In the genomic region with DNA sequence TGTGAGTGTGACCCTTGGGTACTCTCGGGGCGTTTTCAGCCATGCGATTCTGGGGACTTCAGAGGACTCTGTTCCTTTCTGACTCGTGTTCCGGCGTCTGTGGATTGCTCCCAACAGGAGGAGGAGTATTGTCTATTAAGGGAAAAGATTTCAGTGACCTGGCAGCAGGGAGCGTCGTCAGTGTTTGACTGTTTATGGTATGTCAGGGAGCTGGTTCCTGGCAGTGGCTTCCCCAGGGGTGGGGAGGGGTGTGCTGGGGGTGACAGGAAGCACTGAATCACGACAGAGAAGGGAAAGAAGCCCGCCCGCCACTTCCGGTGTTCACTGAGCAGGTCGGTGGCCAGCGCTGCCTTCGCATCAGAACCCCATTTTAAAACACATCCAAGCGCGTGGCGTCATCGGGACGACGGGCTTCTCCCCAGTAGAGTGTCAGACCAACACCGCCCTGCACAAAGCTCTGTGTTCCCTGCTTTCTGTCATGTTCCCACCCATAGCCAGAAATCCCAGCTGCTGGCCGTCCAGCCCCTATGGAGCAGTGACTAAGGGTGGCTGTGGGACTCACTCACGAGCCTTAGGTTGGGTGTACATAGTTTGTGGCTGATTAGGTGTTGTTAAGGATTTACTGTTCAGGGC, we compare ENCODE assay signal across 8 cellular contexts. TPM values are rescaled to one million over a fixed set of nuclear protein-coding genes. Genes with fewer than 3 reads are reported as not detected.
DNase-seq lines count a peak whose midpoint lies in the region; ATAC-seq and TF ChIP-seq lines count a peak whose summit lies in the region.

No MANE protein-coding gene starts in this region.

- H3K27ac Mint-ChIP-seq in GM23338 (peak overlapping the region; percentile 17), endothelial cell (ENCODE audit: unreplicated experiment) (peak overlapping the region; percentile 97)

- TF ChIP-seq CTCF in GM23338 (conservative IDR thresholded peaks at IDR 0.05; ENCODE audit: low read depth in 2 of 2) (no peak), endothelial cell (IDR thresholded peaks at IDR 0.05; ENCODE audit: unreplicated experiment) (no peak), stomach (IDR thresholded peaks at IDR 0.05) (no peak)

- no peaks in the 10 kb centered on the region for H3K79me1 ChIP-seq in neuronal stem cell (ENCODE audit: low read depth, low read length)

- no peak overlapping the region for H2BK15ac ChIP-seq in neuronal stem cell (ENCODE audit: low read length)

- no peak overlapping the region for H2BK12ac ChIP-seq in neuronal stem cell (ENCODE audit: low read length)

- no peak overlapping the region for H3K4ac ChIP-seq in neuronal stem cell (ENCODE audit: low read length)

- 0 out of 2 replicates have a peak overlapping the region, but pooled peaks have one; percentile 29 for H3K4me2 ChIP-seq in GM23338
- no peak overlapping the region for H3K4me2 ChIP-seq in neuronal stem cell (ENCODE audit: insufficient read depth, low read length, poor library complexity, severe bottlenecking)

- H3K18ac ChIP-seq in neuronal stem cell (ENCODE audit: low read length) = peak overlapping the region; percentile 34

- H3K27me3 Mint-ChIP-seq in GM23338 (ENCODE audit: insufficient read depth, low read depth, poor library complexity) = peaks cover 2% of the 10 kb centered on the region
- H3K27me3 Mint-ChIP-seq in endothelial cell (ENCODE audit: unreplicated experiment) = peaks cover 17% of the 10 kb centered on the region

- no peaks in the 10 kb centered on the region for H3K9me3 Mint-ChIP-seq in GM23338
- no peaks in the 10 kb centered on the region for H3K9me3 Mint-ChIP-seq in endothelial cell (ENCODE audit: unreplicated experiment)

- in situ Hi-C loops in ACHN (cut with HindIII; ENCODE audit: low pct_ligation_motif_present, low pct_unique_long_range_greater_than_20kb, low sequenced_read_pairs) = no loop called here

- no peaks in the 10 kb centered on the region; the same call in 2 of the 3 replicates for H3K36me3 Mint-ChIP-seq in GM23338 (ENCODE audit: low read depth)
- peaks cover 40% of the 10 kb centered on the region for H3K36me3 Mint-ChIP-seq in endothelial cell (ENCODE audit: low read depth, unreplicated experiment)

- H3K4me3 Mint-ChIP-seq in GM23338 = no peak overlapping the region
- peak overlapping the region; percentile 45 for H3K4me3 Mint-ChIP-seq in endothelial cell (ENCODE audit: unreplicated experiment)

- H3K4me3 ChIP-seq in GM23338 (no peak overlapping the region), neuronal stem cell (ENCODE audit: low read length in 2 of 2) (no peak overlapping the region), stomach (peak overlapping the region in 2 of 4 donors; percentile 8 to 16)

- H2BK120ac ChIP-seq in neuronal stem cell (ENCODE audit: low read depth, low read length) = no peak overlapping the region

- H2AK5ac ChIP-seq in neuronal stem cell (ENCODE audit: low read depth, low read length) = no peak overlapping the region

- no peaks in the 10 kb centered on the region for H3K9me2 ChIP-seq in GM23338 (ENCODE audit: insufficient read depth)

- peak in 1 of 4 donors; percentile 7 for TF ChIP-seq POLR2A in stomach (IDR thresholded peaks at IDR 0.05)

- H3K9ac ChIP-seq in neuronal stem cell (ENCODE audit: low read depth, low read length, poor library complexity) = no peak overlapping the region

- no peaks in the 10 kb centered on the region for H3F3A ChIP-seq in GM23338 (replicated peaks; ENCODE audit: low read depth)

- whole genome bisulfite sequencing in neuronal stem cell (ENCODE audit: extremely low coverage in 2 of 2, insufficient read length in 2 of 2, insufficient replicate concordance in 1 of 2), 2 donors = no CpG with 5 or more reads among the region's 24 CpGs
- WGBS in stomach, 5 donors = 38 to 53% (median 42%) methylated on average over 24 of the region's 24 CpGs

- intact Hi-C loops in stomach (cut with DNase I; ENCODE audit: low total_unique reads) = no loop called here

- H3K27ac ChIP-seq in GM23338 (ENCODE audit: low read depth) (peak overlapping the region; percentile 55; the same call in 1 of the 2 replicates), neuronal stem cell (replicated peaks; ENCODE audit: low read length) (no peak overlapping the region), stomach (peak overlapping the region; percentile 72 to 92 (median 88))

- H2BK5ac ChIP-seq in neuronal stem cell (ENCODE audit: low read length) = no peak overlapping the region

- H3K79me2 ChIP-seq in GM23338 (replicated peaks; ENCODE audit: insufficient read depth) = peaks cover 37% of the 10 kb centered on the region

- no peak overlapping the region for H4K91ac ChIP-seq in neuronal stem cell (ENCODE audit: low read depth, low read length, poor library complexity)

- peak; percentile 80 for TF ChIP-seq EP300 in stomach (IDR thresholded peaks at IDR 0.05)

- H3K36me3 ChIP-seq in GM23338 (ENCODE audit: insufficient read depth) (no peaks in the 10 kb centered on the region; the same call in 1 of the 2 replicates), neuronal stem cell (replicated peaks in 1 of 2; ENCODE audit: control insufficient read depth in 2 of 2, insufficient read depth in 2 of 2, low read length in 2 of 2) (peaks cover 0 to 24% of the 10 kb centered on the region in 2 donors), stomach (no peaks in the 10 kb centered on the region)

- no peak overlapping the region for H3K23ac ChIP-seq in neuronal stem cell (ENCODE audit: low read depth, low read length, poor library complexity)

- no peak for DNase-seq in GM23338 (ENCODE audit: low spot score)
- peak; percentile 36 to 41 for DNase-seq in activated CD4-positive, alpha-beta T cell treated with anti-CD3 and anti-CD28 coated beads, Interleukin-2, amount 50 U/mL, for 4 hours
- peak; percentile 57 for DNase-seq in endothelial cell (ENCODE audit: low spot score)
- no peak for DNase-seq in neuronal stem cell (ENCODE audit: low spot score)
- DNase-seq in stomach = peak; percentile 59
- no peak for DNase-seq in dedifferentiated amniotic fluid mesenchymal stem cell (ENCODE audit: extremely low spot score)
- no peak for DNase-seq in ACHN

- H4K8ac ChIP-seq in neuronal stem cell (ENCODE audit: low read depth, low read length) = no peak overlapping the region

- H3K27me3 ChIP-seq in GM23338 (ENCODE audit: insufficient read depth) (no peaks in the 10 kb centered on the region), neuronal stem cell (ENCODE audit: control insufficient read depth in 3 of 3, insufficient read depth in 3 of 3, low read depth in 1 of 3, low read length in 3 of 3) (no peaks in the 10 kb centered on the region), stomach (no peaks in the 10 kb centered on the region)

- H3K4me1 ChIP-seq in GM23338 (ENCODE audit: insufficient read depth) (peaks cover 30% of the 10 kb centered on the region), neuronal stem cell (ENCODE audit: control insufficient read depth in 2 of 2, insufficient read depth in 1 of 2, low read depth in 1 of 2, low read length in 2 of 2) (peaks cover 33 to 41% of the 10 kb centered on the region in 2 donors), stomach (peaks cover 7 to 86% (median 52%) of the 10 kb centered on the region in 4 donors)

- H3K4me1 Mint-ChIP-seq in GM23338 (peaks cover 40% of the 10 kb centered on the region), endothelial cell (ENCODE audit: unreplicated experiment) (peaks cover 98% of the 10 kb centered on the region)

- H2AFZ ChIP-seq in GM23338 (no peak overlapping the region), neuronal stem cell (ENCODE audit: low read length) (no peak overlapping the region)

- ATAC-seq in GM23338 (no peak), GM18858 (IDR thresholded peaks at IDR 0.05; ENCODE audit: unreplicated experiment) (no peak)

- peaks cover 11% of the 10 kb centered on the region for H4K20me1 ChIP-seq in GM23338 (replicated peaks; ENCODE audit: insufficient read depth)

- H3K14ac ChIP-seq in neuronal stem cell (ENCODE audit: low read length) = no peak overlapping the region

- H3K9me3 ChIP-seq in neuronal stem cell (replicated peaks in 1 of 2; ENCODE audit: control insufficient read depth in 2 of 2, insufficient read depth in 1 of 2, low read depth in 1 of 2, low read length in 2 of 2) (peaks cover 2 to 14% of the 10 kb centered on the region in 2 donors), stomach (no peaks in the 10 kb centered on the region)

TF ChIP-seq in GM23338, 12 proteins besides CTCF, POLR2A, EP300 and RAD21 (continues in another document):
- TF ChIP-seq ZNF331 (CRISPR knock-in tag; IDR thresholded peaks at IDR 0.05; ENCODE audit: low read depth) (no peak), EZH2phosphoT487 (IDR thresholded peaks at IDR 0.05; ENCODE audit: unreplicated experiment) (no peak), POLR2AphosphoS5 (IDR thresholded peaks at IDR 0.05; ENCODE audit: low read depth) (no peak)

RNA-seq across cellular contexts. Expression of a gene that starts 33.8 kb away (rescaled TPM):
- 117 and 131 TPM in 2 replicates for total RNA-seq in GM23338 (2014; rRNA removed; shearing (Covaris generic))
- polyA plus RNA-seq in GM23338 (2016; fragmentation: Nextera tagmentation; extraction: Ambion mirVana) (35.6 and 37.4 TPM in 2 replicates), stomach (10 to 100 TPM; 24.0 to 96.6 (median 38.4) TPM)
- total RNA-seq in endothelial cell (ENCODE audit: unreplicated experiment) (1,556 TPM), stomach (100 to 1,000 TPM; 134 to 531 (median 366) TPM)
- 117 TPM for polyA plus RNA-seq in neuronal stem cell (2013, experiment 1 of 2)
- polyA plus RNA-seq in neuronal stem cell (2013, experiment 2 of 2) = 118 TPM

RNA-seq across cellular contexts. Expression of a gene that starts 34.0 kb away (rescaled TPM):
- total RNA-seq in GM23338 (2014; rRNA removed; shearing (Covaris generic)) = 110 and 112 TPM in 2 replicates
- polyA plus RNA-seq in GM23338 (2016; fragmentation: Nextera tagmentation; extraction: Ambion mirVana) = 38.7 and 39.1 TPM in 2 replicates
- total RNA-seq in endothelial cell (ENCODE audit: unreplicated experiment) = 2,720 TPM
- 42.8 TPM for polyA plus RNA-seq in neuronal stem cell (2013, experiment 1 of 2)
- 45.1 TPM for polyA plus RNA-seq in neuronal stem cell (2013, experiment 2 of 2)
- 100 to 1,000 TPM; 132 to 798 (median 175) TPM for total RNA-seq in stomach
- polyA plus RNA-seq in stomach = 10 to 100 TPM; 18.8 to 59.0 (median 30.6) TPM

Comparison
In these comparisons a context has a peak if more than half of its experiments do, and no peak if none do; other contexts are left out.
1. DNase-seq: peak in activated CD4-positive, alpha-beta T cell treated with anti-CD3 and anti-CD28 coated beads, Interleukin-2, amount 50 U/mL, for 4 hours (2 of 2), endothelial cell (single experiment) and stomach (single experiment); none in GM23338 (single experiment), neuronal stem cell (single experiment), dedifferentiated amniotic fluid mesenchymal stem cell (single experiment) and ACHN (single experiment).